In genomic region chr2:42117182-42117579, GRCh38 we compare ENCODE assay signal across 1 cellular context.
TF ChIP-seq lines count a peak whose summit lies in the region.

No MANE protein-coding gene starts in this region.

TF ChIP-seq in A549, 52 proteins besides CTCF, POLR2A, EP300 and RAD21 (continued from another document):
- TF ChIP-seq FOSB (CRISPR knock-in tag; IDR thresholded peaks at IDR 0.05) (no peak), ESRRA (IDR thresholded peaks at IDR 0.05; ENCODE audit: borderline replicate concordance, low read length) (no peak), SREBF2 (IDR thresholded peaks at IDR 0.05) (no peak), GATA3 (IDR thresholded peaks at IDR 0.05; ENCODE audit: borderline replicate concordance) (no peak; the same call in 1 of the 2 replicates), MYC (IDR thresholded peaks at IDR 0.05; ENCODE audit: borderline replicate concordance, low read length) (no peak), RARB (CRISPR knock-in tag; IDR thresholded peaks at IDR 0.05) (no peak), MAFK (IDR thresholded peaks at IDR 0.05; ENCODE audit: partially characterized antibody) (no peak), TP53 (CRISPR knock-in tag; IDR thresholded peaks at IDR 0.05) (no peak)
TF ChIP-seq in A549: peak in this region for 0.
